ENCODE assay signal across 26 cellular contexts in the genomic region with DNA sequence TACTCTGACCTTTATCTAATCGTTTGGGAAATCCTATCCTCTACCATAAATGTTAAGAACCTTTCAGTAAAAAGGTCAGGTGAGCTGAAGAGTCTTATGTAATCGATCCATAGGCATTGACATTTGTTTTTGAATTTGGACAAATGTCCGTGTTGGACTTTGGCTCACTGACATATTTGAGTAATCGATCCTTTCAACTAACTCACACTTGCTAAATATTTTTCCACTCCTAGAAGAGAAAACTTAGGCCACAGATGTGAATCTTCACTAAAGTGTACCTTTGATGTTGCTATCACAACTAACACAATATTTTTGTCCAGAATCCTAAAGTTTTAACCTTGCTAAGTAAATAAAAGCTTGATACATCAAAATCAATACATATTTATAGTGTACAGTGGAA.
DNase-seq lines count a peak whose midpoint lies in the region; ATAC-seq, FAIRE-seq and TF ChIP-seq lines count a peak whose summit lies in the region.
"Had no signal": no experiment of that assay in that cellular context is flagged by ENCODE, and none has a peak within 500 bp of the region (broad histone marks: within the 10 kb centered on the region; RNA-seq: fewer than 3 reads in every experiment).

No MANE protein-coding gene starts in this region.

- no peaks in the 10 kb centered on the region for H3K79me2 ChIP-seq in HepG2 (ENCODE audit: insufficient read depth, low read length)

- TF ChIP-seq POLR2A in HepG2 (IDR thresholded peaks at IDR 0.05; ENCODE audit: insufficient read depth in 1 of 2, low read depth in 2 of 2, low read length in 2 of 2) (no peak), right lobe of liver (IDR thresholded peaks at IDR 0.05) (no peak), prostate gland (IDR thresholded peaks at IDR 0.05) (no peak)

- H3K9ac ChIP-seq in HepG2 (ENCODE audit: insufficient read depth, low read depth, low read length), result no peak overlapping the region
- H3K9ac ChIP-seq: BLaER1 had no signal

- BruUV-seq in HepG2 (replicated peaks; lab: Mats Ljungman, UMichigan), result no TSS peak

- TF ChIP-seq CTCF in HepG2 (CRISPR knock-in tag; IDR thresholded peaks at IDR 0.05), result no peak
- TF ChIP-seq CTCF in right lobe of liver (IDR thresholded peaks at IDR 0.05), result no peak
- TF ChIP-seq CTCF in prostate gland (IDR thresholded peaks at IDR 0.05), result no peak

- CTCF ChIA-PET in HepG2 (lab: Yijun Ruan, JAX; ENCODE audit: low intra/inter-chr PET ratio, low total read pairs), result no interaction called here

- TF ChIP-seq RAD21 in HepG2 (CRISPR knock-in tag; IDR thresholded peaks at IDR 0.05), result no peak

- peak overlapping the region; percentile 26; the same call in 1 of the 2 replicates for H3K4me2 ChIP-seq in HepG2 (ENCODE audit: low read depth, low read length)
- H3K4me2 ChIP-seq: BLaER1 had no signal

- no peaks in the 10 kb centered on the region for H3K27me3 ChIP-seq in HepG2 (ENCODE audit: control insufficient read depth in 1 of 2, insufficient read depth in 2 of 2, low read length in 2 of 2)
- no peaks in the 10 kb centered on the region for H3K27me3 ChIP-seq in right lobe of liver
- H3K27me3 ChIP-seq in HAP-1 (ENCODE audit: low read depth), result no peaks in the 10 kb centered on the region; the same call in 1 of the 2 replicates
- H3K27me3 ChIP-seq in prostate gland (replicated peaks; ENCODE audit: insufficient read depth), result no peaks in the 10 kb centered on the region
- H3K27me3 ChIP-seq: BE2C, BLaER1 had no signal

- no peaks in the 10 kb centered on the region for H4K20me1 ChIP-seq in HepG2 (ENCODE audit: insufficient read depth, low read length)
- H4K20me1 ChIP-seq: BLaER1 had no signal

- in situ Hi-C loops in HepG2 (cut with HindIII; ENCODE audit: extremely low pct_ligation_motif_present, low pct_unique_long_range_greater_than_20kb), result no loop called here
- in situ Hi-C loops in HAP-1 (cut with MboI; ENCODE audit: low sequenced_read_pairs), result no loop called here

- DNase-seq in HuH-7.5 (ENCODE audit: low spot score) (peak; percentile 12), HepG2 (ENCODE audit: low spot score) (peak; percentile 67), right lobe of liver (no peak), HAP-1 (ENCODE audit: low spot score in 2 of 2) (no peak), prostate gland (ENCODE audit: low spot score) (no peak)
- DNase-seq: 8988T; ACHN; BE2C; C1 segment of cervical spinal cord; CD4-positive, alpha-beta memory T cell; CD4-positive, CD25-positive, alpha-beta regulatory T cell; CD8-positive, alpha-beta memory T cell; COR-L47; DMS 273 treated with DMSO at 0.1 percent for 48 hours; DMS153; DMS53; DMS79; DND-41; EL; GDM1 had no signal

- FAIRE-seq in HepG2 (lab: Jason Lieb, UNC), result peak; percentile 61
- FAIRE-seq: A204.1, GM12878, GM12892, GM18507 had no signal

- POLR2A ChIA-PET in HepG2 (lab: Yijun Ruan, JAX), result no interaction called here

- intact Hi-C loops in HepG2 (cut with micrococcal nuclease; ENCODE audit: unreplicated experiment), result no loop called here
- intact Hi-C loops in right lobe of liver (cut with DNase I), result no loop called here
- intact Hi-C loops in prostate gland (cut with DNase I), result no loop called here

- H3K36me3 ChIP-seq in HepG2 (replicated peaks in 1 of 2; ENCODE audit: control insufficient read depth in 1 of 2, insufficient read depth in 2 of 2, low read length in 2 of 2), result no peaks in the 10 kb centered on the region
- no peaks in the 10 kb centered on the region for H3K36me3 ChIP-seq in right lobe of liver
- H3K36me3 ChIP-seq in HAP-1 (replicated peaks), result no peaks in the 10 kb centered on the region
- no peaks in the 10 kb centered on the region for H3K36me3 ChIP-seq in prostate gland
- H3K36me3 ChIP-seq: BE2C, BLaER1 had no signal

- H3K9me3 ChIP-seq in HepG2 (ENCODE audit: low read length) (no peaks in the 10 kb centered on the region), right lobe of liver (no peaks in the 10 kb centered on the region), HAP-1 (no peaks in the 10 kb centered on the region), prostate gland (no peaks in the 10 kb centered on the region)
- H3K9me3 ChIP-seq: BE2C, BLaER1 had no signal

- no peak overlapping the region for H2AFZ ChIP-seq in HepG2 (ENCODE audit: low read length)

- H3K4me3 ChIP-seq in HepG2 (replicated peaks in 1 of 3; ENCODE audit: insufficient read depth in 1 of 3, low read depth in 2 of 3, low read length in 3 of 3) (no peak overlapping the region; a peak in 1 of 6 replicates), right lobe of liver (no peak overlapping the region), HAP-1 (no peak overlapping the region), prostate gland (no peak overlapping the region)
- H3K4me3 ChIP-seq: BLaER1, GM12878 had no signal

- ATAC-seq in HepG2, result peak; percentile 88
- peak; percentile 51 to 93 (median 79) for ATAC-seq in right lobe of liver
- no peak for ATAC-seq in HG03378 (IDR thresholded peaks at IDR 0.05; ENCODE audit: unreplicated experiment)
- ATAC-seq: GM12878 had no signal

- H3K4me1 ChIP-seq in HepG2 (ENCODE audit: insufficient read depth, low read length) (peaks cover 32% of the 10 kb centered on the region), right lobe of liver (peaks cover 0 to 11% (median 5%) of the 10 kb centered on the region in 4 donors), HAP-1 (no peaks in the 10 kb centered on the region), prostate gland (replicated peaks) (no peaks in the 10 kb centered on the region)
- H3K4me1 ChIP-seq: BE2C, BLaER1 had no signal

- WGBS in HepG2 (ENCODE audit: low lambda C conversion rate), result 0% methylated on average over 4 of the region's 4 CpGs
- WGBS in right lobe of liver (ENCODE audit: insufficient coverage, low coverage, low lambda C conversion rate, missing lambda C conversion rate), result 17% methylated on average over 4 of the region's 4 CpGs
- 71% methylated on average over 4 of the region's 4 CpGs for WGBS in prostate gland

- TF ChIP-seq EP300 in HepG2 (IDR thresholded peaks at IDR 0.05; ENCODE audit: low read depth in 2 of 2, low read length in 2 of 2), result peak in 1 of 2 experiments; percentile 91; a peak in 2 of 4 replicates
- TF ChIP-seq EP300 in HepG2 (CRISPR knock-in tag; IDR thresholded peaks at IDR 0.05; ENCODE audit: borderline replicate concordance), result no peak

- H3K27ac ChIP-seq in HepG2 (ENCODE audit: extremely low read length, insufficient read depth, low read length), result peak overlapping the region; percentile 64
- no peak overlapping the region for H3K27ac ChIP-seq in right lobe of liver
- H3K27ac ChIP-seq in prostate gland, result no peak overlapping the region
- H3K27ac ChIP-seq: BLaER1 had no signal

TF ChIP-seq in HepG2, 621 proteins besides CTCF, POLR2A, EP300 and RAD21 (continues in another document):
- no peak for TF ChIP-seq ZNF737 (CRISPR knock-in tag; IDR thresholded peaks at IDR 0.05; ENCODE audit: borderline replicate concordance)
- TF ChIP-seq NR2C2 (CRISPR knock-in tag; IDR thresholded peaks at IDR 0.05; ENCODE audit: borderline replicate concordance), result peak; percentile 58; the same call in 1 of the 2 replicates
- peak; percentile 53; the same call in 1 of the 2 replicates for TF ChIP-seq BHLHE40 (IDR thresholded peaks at IDR 0.05; ENCODE audit: low read length)
- TF ChIP-seq HES4 (CRISPR knock-in tag; IDR thresholded peaks at IDR 0.05; ENCODE audit: borderline replicate concordance), result no peak
- TF ChIP-seq ZBTB3 (CRISPR knock-in tag; IDR thresholded peaks at IDR 0.05; ENCODE audit: borderline replicate concordance, low read depth), result no peak
- TF ChIP-seq, protein P1, sequence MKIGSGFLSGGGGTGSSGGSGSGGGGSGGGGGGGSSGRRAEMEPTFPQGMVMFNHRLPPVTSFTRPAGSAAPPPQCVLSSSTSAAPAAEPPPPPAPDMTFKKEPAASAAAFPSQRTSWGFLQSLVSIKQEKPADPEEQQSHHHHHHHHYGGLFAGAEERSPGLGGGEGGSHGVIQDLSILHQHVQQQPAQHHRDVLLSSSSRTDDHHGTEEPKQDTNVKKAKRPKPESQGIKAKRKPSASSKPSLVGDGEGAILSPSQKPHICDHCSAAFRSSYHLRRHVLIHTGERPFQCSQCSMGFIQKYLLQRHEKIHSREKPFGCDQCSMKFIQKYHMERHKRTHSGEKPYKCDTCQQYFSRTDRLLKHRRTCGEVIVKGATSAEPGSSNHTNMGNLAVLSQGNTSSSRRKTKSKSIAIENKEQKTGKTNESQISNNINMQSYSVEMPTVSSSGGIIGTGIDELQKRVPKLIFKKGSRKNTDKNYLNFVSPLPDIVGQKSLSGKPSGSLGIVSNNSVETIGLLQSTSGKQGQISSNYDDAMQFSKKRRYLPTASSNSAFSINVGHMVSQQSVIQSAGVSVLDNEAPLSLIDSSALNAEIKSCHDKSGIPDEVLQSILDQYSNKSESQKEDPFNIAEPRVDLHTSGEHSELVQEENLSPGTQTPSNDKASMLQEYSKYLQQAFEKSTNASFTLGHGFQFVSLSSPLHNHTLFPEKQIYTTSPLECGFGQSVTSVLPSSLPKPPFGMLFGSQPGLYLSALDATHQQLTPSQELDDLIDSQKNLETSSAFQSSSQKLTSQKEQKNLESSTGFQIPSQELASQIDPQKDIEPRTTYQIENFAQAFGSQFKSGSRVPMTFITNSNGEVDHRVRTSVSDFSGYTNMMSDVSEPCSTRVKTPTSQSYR (CRISPR knock-in tag; IDR thresholded peaks at IDR 0.05; ENCODE audit: borderline replicate concordance), result no peak
- no peak for TF ChIP-seq ZNF383 (CRISPR knock-in tag; IDR thresholded peaks at IDR 0.05; ENCODE audit: borderline replicate concordance)
- TF ChIP-seq ZNF432 (CRISPR knock-in tag; IDR thresholded peaks at IDR 0.05; ENCODE audit: borderline replicate concordance), result no peak
- TF ChIP-seq ZNF619 (CRISPR knock-in tag; IDR thresholded peaks at IDR 0.05), result no peak
- no peak for TF ChIP-seq FLYWCH1 (CRISPR knock-in tag; IDR thresholded peaks at IDR 0.05)
- TF ChIP-seq, protein P2, sequence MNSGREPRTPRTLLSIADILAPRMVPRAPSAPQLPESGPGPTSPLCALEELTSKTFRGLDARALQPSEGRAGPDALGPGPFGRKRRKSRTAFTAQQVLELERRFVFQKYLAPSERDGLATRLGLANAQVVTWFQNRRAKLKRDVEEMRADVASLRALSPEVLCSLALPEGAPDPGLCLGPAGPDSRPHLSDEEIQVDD (CRISPR knock-in tag; IDR thresholded peaks at IDR 0.05; ENCODE audit: borderline replicate concordance), result no peak

Comparison
In these comparisons a context has a peak if more than half of its experiments do, and no peak if none do; other contexts are left out.
1. DNase-seq: peak in HuH-7.5 (single experiment) and HepG2 (single experiment); none in right lobe of liver (0 of 3), HAP-1 (0 of 2) and prostate gland (single experiment).